ENCODE assay signal across 29 cellular contexts in the genomic region with DNA sequence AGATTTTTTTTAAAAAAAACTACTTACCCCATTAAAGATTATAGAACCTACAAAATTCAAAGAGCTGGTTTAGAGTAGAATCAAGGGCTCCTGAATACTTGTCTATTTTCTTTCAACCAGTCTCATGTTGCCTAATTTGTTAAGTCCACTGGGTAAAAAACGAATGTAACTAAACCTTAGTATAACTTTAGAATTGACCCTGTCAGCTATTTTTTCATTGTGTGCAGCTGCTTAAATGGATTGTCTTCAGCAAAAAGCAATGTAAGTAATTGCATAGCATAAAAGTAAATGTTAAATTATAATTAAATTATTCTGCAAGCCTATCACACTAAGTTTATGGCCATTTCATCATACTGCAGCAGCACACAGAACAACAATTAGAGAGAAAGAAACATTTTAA.
"Had no signal": no experiment of that assay in that cellular context is flagged by ENCODE, and none has a peak within 500 bp of the region (broad histone marks: within the 10 kb centered on the region; RNA-seq: fewer than 3 reads in every experiment).

No MANE protein-coding gene starts in this region.

- H3K9me3 Mint-ChIP-seq: dendritic cell treated with granulocyte-macrophage colony-stimulating factor and Interleukin-4, amounts not matched to agents 40 ng/mL and 50 ng/mL, for 4 days; endodermal cell had no signal

- H3K27ac Mint-ChIP-seq: dendritic cell treated with granulocyte-macrophage colony-stimulating factor and Interleukin-4, amounts not matched to agents 40 ng/mL and 50 ng/mL, for 4 days; effector memory CD8-positive, alpha-beta T cell; endodermal cell had no signal

- DNase-seq: colonic mucosa; cortex of kidney; dermis blood vessel endothelial cell; dorsolateral prefrontal cortex; effector CD4-positive, alpha-beta T cell; effector CD8-positive, alpha-beta T cell; effector memory CD4-positive, alpha-beta T cell; effector memory CD8-positive, alpha-beta T cell; endodermal cell; erythroblast; esophagus squamous epithelium; foreskin fibroblast; foreskin keratinocyte; foreskin melanocyte; gastrocnemius medialis; glutamatergic neuron; head of caudate nucleus; heart left ventricle; heart right ventricle had no signal

- FAIRE-seq: colon, endometrium, endothelial cell of umbilical vein, frontal cortex had no signal

- H3K4me1 ChIP-seq: colonic mucosa, esophagus muscularis mucosa, esophagus squamous epithelium, foreskin keratinocyte, gastrocnemius medialis, gastroesophageal sphincter, heart left ventricle, heart right ventricle had no signal

- H3K27ac ChIP-seq: colonic mucosa, coronary artery, dorsolateral prefrontal cortex, epithelial cell of prostate, esophagus muscularis mucosa, esophagus squamous epithelium, foreskin keratinocyte, gastrocnemius medialis, gastroesophageal sphincter, heart left ventricle, heart right ventricle had no signal

- H3K4me3 Mint-ChIP-seq: dendritic cell treated with granulocyte-macrophage colony-stimulating factor and Interleukin-4, amounts not matched to agents 40 ng/mL and 50 ng/mL, for 4 days; effector memory CD8-positive, alpha-beta T cell; endodermal cell had no signal

- H3K27me3 Mint-ChIP-seq: dendritic cell treated with granulocyte-macrophage colony-stimulating factor and Interleukin-4, amounts not matched to agents 40 ng/mL and 50 ng/mL, for 4 days; effector memory CD8-positive, alpha-beta T cell had no signal

- H3K4me3 ChIP-seq: colonic mucosa, coronary artery, dorsolateral prefrontal cortex, esophagus muscularis mucosa, esophagus squamous epithelium, gastrocnemius medialis, gastroesophageal sphincter, heart left ventricle, heart right ventricle had no signal

- ATAC-seq: effector memory CD8-positive, alpha-beta T cell; esophagus mucosa; foreskin keratinocyte; gastrocnemius medialis; gastroesophageal sphincter; heart left ventricle; heart right ventricle had no signal

- H3K36me3 ChIP-seq: colonic mucosa, esophagus muscularis mucosa, esophagus squamous epithelium, gastrocnemius medialis, gastroesophageal sphincter, heart left ventricle, heart right ventricle had no signal

- H3K27me3 ChIP-seq: colonic mucosa, dorsolateral prefrontal cortex, esophagus muscularis mucosa, esophagus squamous epithelium, foreskin keratinocyte, gastrocnemius medialis, gastroesophageal sphincter, heart left ventricle, heart right ventricle had no signal

- H3K9me3 ChIP-seq: colonic mucosa, esophagus muscularis mucosa, esophagus squamous epithelium, gastrocnemius medialis, gastroesophageal sphincter, heart left ventricle, heart right ventricle had no signal

- H3K4me1 Mint-ChIP-seq: endodermal cell had no signal
